14 cellular contexts compared by ENCODE assay signal in genomic region chr6:45895569-45895968, GRCh38.
"Had no signal": no experiment of that assay in that cellular context is flagged by ENCODE, and none has a peak within 500 bp of the region (broad histone marks: within the 10 kb centered on the region; RNA-seq: fewer than 3 reads in every experiment).

No MANE protein-coding gene starts in this region.

- ATAC-seq: body of pancreas, right lobe of liver had no signal

- H3K27ac ChIP-seq: body of pancreas, colonic mucosa, esophagus squamous epithelium, ovary, right lobe of liver, spleen had no signal

- DNase-seq: activated CD4-positive, alpha-beta memory T cell treated with anti-CD3 and anti-CD28 coated beads for 36 hours; activated CD8-positive, alpha-beta memory T cell treated with anti-CD3 and anti-CD28 coated beads, Interleukin-2, amount 50 U/mL, for 48 hours; amygdala; body of pancreas; caudate nucleus; colonic mucosa; esophagus squamous epithelium; hippocampal formation; ovary; right lobe of liver; spleen had no signal

- H3K36me3 ChIP-seq: colonic mucosa, esophagus squamous epithelium, ovary, right lobe of liver had no signal

- H3K4me1 Mint-ChIP-seq: activated naive CD4-positive, alpha-beta T cell treated with anti-CD3 and anti-CD28 coated beads, Interleukin-2, amount 50 U/mL, for 24 hours had no signal

- H3K27me3 ChIP-seq: body of pancreas, colonic mucosa, esophagus squamous epithelium, ovary, right lobe of liver, spleen had no signal

- H3K4me3 ChIP-seq: body of pancreas, colonic mucosa, esophagus squamous epithelium, ovary, right lobe of liver, spleen had no signal

- H3K4me1 ChIP-seq: body of pancreas, colonic mucosa, esophagus squamous epithelium, right lobe of liver, spleen had no signal

- H3K36me3 Mint-ChIP-seq: activated naive CD4-positive, alpha-beta T cell treated with anti-CD3 and anti-CD28 coated beads, Interleukin-2, amount 50 U/mL, for 24 hours had no signal

- H3K9me3 ChIP-seq: body of pancreas, colonic mucosa, esophagus squamous epithelium, ovary, right lobe of liver, spleen had no signal

- H3K27me3 Mint-ChIP-seq: activated CD4-positive, alpha-beta memory T cell treated with anti-CD3 and anti-CD28 coated beads for 36 hours; activated naive CD4-positive, alpha-beta T cell treated with anti-CD3 and anti-CD28 coated beads, Interleukin-2, amount 50 U/mL, for 24 hours had no signal

- H3K9me3 Mint-ChIP-seq: activated CD4-positive, alpha-beta memory T cell treated with anti-CD3 and anti-CD28 coated beads for 36 hours; activated naive CD4-positive, alpha-beta T cell treated with anti-CD3 and anti-CD28 coated beads, Interleukin-2, amount 50 U/mL, for 24 hours; neural crest cell had no signal

- H3K4me3 Mint-ChIP-seq: activated CD4-positive, alpha-beta memory T cell treated with anti-CD3 and anti-CD28 coated beads for 36 hours; activated naive CD4-positive, alpha-beta T cell treated with anti-CD3 and anti-CD28 coated beads, Interleukin-2, amount 50 U/mL, for 24 hours; neural crest cell had no signal

- H3K27ac Mint-ChIP-seq: activated CD4-positive, alpha-beta memory T cell treated with anti-CD3 and anti-CD28 coated beads for 36 hours; activated naive CD4-positive, alpha-beta T cell treated with anti-CD3 and anti-CD28 coated beads, Interleukin-2, amount 50 U/mL, for 24 hours; activated T-helper 2 cell treated with anti-CD3 and anti-CD28 coated beads, Interferon-gamma antibody, Interleukin-2, Interleukin-4, amounts not matched to agents 10 μg/mL and 5 μg/mL and 100 μg/mL, durations not matched to agents 14 hours and 24 hours and 36 hours had no signal
